8 cellular contexts compared by ENCODE assay signal in genomic region chr5:72555871-72556270, GRCh38. TPM values are rescaled to one million over a fixed set of nuclear protein-coding genes. Genes with fewer than 3 reads are reported as not detected.
A peak's percentile ranks its signal among the peaks of the same experiment; 100 is the strongest.
DNase-seq lines count a peak whose midpoint lies in the region; ATAC-seq and TF ChIP-seq lines count a peak whose summit lies in the region.
"Had no signal": no experiment of that assay in that cellular context is flagged by ENCODE, and none has a peak within 500 bp of the region (broad histone marks: within the 10 kb centered on the region; RNA-seq: fewer than 3 reads in every experiment).

No MANE protein-coding gene starts in this region.

- H3K4me3 ChIP-seq in esophagus muscularis mucosa (peak overlapping the region in 1 of 4 donors; percentile 54), rectal smooth muscle tissue (ENCODE audit: low read length) (peak overlapping the region; percentile 79)

- intact Hi-C loops in esophagus muscularis mucosa (cut with DNase I), result no loop called here

- 64% methylated on average over 1 of the region's 1 CpG for WGBS in esophagus muscularis mucosa

- no peak overlapping the region for H3K9ac ChIP-seq in rectal smooth muscle tissue (ENCODE audit: low read length)

- no peak for ATAC-seq in SK-N-SH treated with all-trans-retinoic acid at 6 μM for 48 hours

- H3K9me3 ChIP-seq in esophagus muscularis mucosa, result no peaks in the 10 kb centered on the region

- peak overlapping the region; percentile 68 to 79 (median 72) for H3K27ac ChIP-seq in esophagus muscularis mucosa (replicated peaks in 1 of 4)
- H3K27ac ChIP-seq in rectal smooth muscle tissue (ENCODE audit: low read depth, low read length), result no peak overlapping the region

- H3K36me3 ChIP-seq in esophagus muscularis mucosa, result no peaks in the 10 kb centered on the region
- no peaks in the 10 kb centered on the region for H3K36me3 ChIP-seq in rectal smooth muscle tissue (ENCODE audit: control insufficient read depth, insufficient read depth, low read length)

- TF ChIP-seq CTCF in esophagus muscularis mucosa (IDR thresholded peaks at IDR 0.05), result no peak

- in situ Hi-C loops in G401 (cut with HindIII; ENCODE audit: low sequenced_read_pairs), result no loop called here

- no peak for TF ChIP-seq EP300 in esophagus muscularis mucosa (IDR thresholded peaks at IDR 0.05)

- H3K27me3 ChIP-seq in esophagus muscularis mucosa, result no peaks in the 10 kb centered on the region
- no peaks in the 10 kb centered on the region for H3K27me3 ChIP-seq in rectal smooth muscle tissue (ENCODE audit: control insufficient read depth, insufficient read depth, low read length)

- peaks cover 20 to 24% (median 22%) of the 10 kb centered on the region in 4 donors for H3K4me1 ChIP-seq in esophagus muscularis mucosa
- peaks cover 15% of the 10 kb centered on the region for H3K4me1 ChIP-seq in rectal smooth muscle tissue (ENCODE audit: control insufficient read depth, insufficient read depth, low read length)

- no peak for TF ChIP-seq POLR2A in esophagus muscularis mucosa (IDR thresholded peaks at IDR 0.05; ENCODE audit: low read depth)

- DNase-seq in G401 (ENCODE audit: low spot score) (peak; percentile 8), NCI-H748 treated with DMSO at 0.1 percent for 48 hours (lab: John Stamatoyannopoulos, UW) (peak; percentile 61), esophagus muscularis mucosa (ENCODE audit: extremely low spot score) (no peak), Ammon's horn (ENCODE audit: low spot score) (no peak)
- DNase-seq in stimulated activated CD4-positive, alpha-beta T cell treated with anti-CD3 and anti-CD28 coated beads, Interleukin-2, amount 100 ng/mL, for 48 hours, result no peak
- DNase-seq: activated CD4-positive, alpha-beta memory T cell treated with anti-CD3 and anti-CD28 coated beads, Interleukin-2, amount 10 ng/mL, durations not matched to agents 7 days and 5 days had no signal

TF ChIP-seq in SK-N-SH treated with all-trans-retinoic acid at 6 μM for 48 hours, 23 proteins besides CTCF, POLR2A, EP300 and RAD21:
- no peak for TF ChIP-seq CSRNP3 (CRISPR knock-in tag; IDR thresholded peaks at IDR 0.05)
- no peak for TF ChIP-seq POU6F1 (CRISPR knock-in tag; IDR thresholded peaks at IDR 0.05; ENCODE audit: borderline replicate concordance, low read depth)
- no peak for TF ChIP-seq ARNTL (CRISPR knock-in tag; IDR thresholded peaks at IDR 0.05; ENCODE audit: borderline replicate concordance, low read depth)
- TF ChIP-seq TCF4 (CRISPR knock-in tag; IDR thresholded peaks at IDR 0.05; ENCODE audit: borderline replicate concordance), result no peak
- no peak for TF ChIP-seq CSDC2 (CRISPR knock-in tag; IDR thresholded peaks at IDR 0.05)
- no peak for TF ChIP-seq PPARA (CRISPR knock-in tag; IDR thresholded peaks at IDR 0.05; ENCODE audit: borderline replicate concordance)
- TF ChIP-seq ZNF70 (CRISPR knock-in tag; IDR thresholded peaks at IDR 0.05), result no peak
- TF ChIP-seq OSR1 (CRISPR knock-in tag; IDR thresholded peaks at IDR 0.05), result no peak
- no peak for TF ChIP-seq ZFP30 (CRISPR knock-in tag; IDR thresholded peaks at IDR 0.05)
- no peak for TF ChIP-seq RARB (CRISPR knock-in tag; IDR thresholded peaks at IDR 0.05)
- no peak for TF ChIP-seq BACH2 (CRISPR knock-in tag; IDR thresholded peaks at IDR 0.05; ENCODE audit: borderline replicate concordance)
- no peak for TF ChIP-seq ZFP3 (CRISPR knock-in tag; IDR thresholded peaks at IDR 0.05)

RNA-seq across cellular contexts. Expression of gene ZNF366, which starts 48.7 kb away (rescaled TPM):
- not detected in 2 replicates for total RNA-seq in G401 (2014; rRNA removed; shearing (Covaris generic))
- total RNA-seq in esophagus muscularis mucosa, result 10 to 100 TPM in 1 of 4 donors, 1 to 10 TPM in 3; 3.1 to 11.1 (median 5.0) TPM
- total RNA-seq: activated CD4-positive, alpha-beta memory T cell treated with anti-CD3 and anti-CD28 coated beads, Interleukin-2, amount 10 ng/mL, durations not matched to agents 7 days and 5 days had no signal

Comparison
In these comparisons a context has a peak if more than half of its experiments do, and no peak if none do; other contexts are left out.
1. DNase-seq: peak in G401 (single experiment) and NCI-H748 treated with DMSO at 0.1 percent for 48 hours (single experiment); none in esophagus muscularis mucosa (single experiment), stimulated activated CD4-positive, alpha-beta T cell treated with anti-CD3 and anti-CD28 coated beads, Interleukin-2, amount 100 ng/mL, for 48 hours (0 of 2) and Ammon's horn (single experiment).